Comparison of ENCODE assay signal across 1 cellular context in the genomic region with DNA sequence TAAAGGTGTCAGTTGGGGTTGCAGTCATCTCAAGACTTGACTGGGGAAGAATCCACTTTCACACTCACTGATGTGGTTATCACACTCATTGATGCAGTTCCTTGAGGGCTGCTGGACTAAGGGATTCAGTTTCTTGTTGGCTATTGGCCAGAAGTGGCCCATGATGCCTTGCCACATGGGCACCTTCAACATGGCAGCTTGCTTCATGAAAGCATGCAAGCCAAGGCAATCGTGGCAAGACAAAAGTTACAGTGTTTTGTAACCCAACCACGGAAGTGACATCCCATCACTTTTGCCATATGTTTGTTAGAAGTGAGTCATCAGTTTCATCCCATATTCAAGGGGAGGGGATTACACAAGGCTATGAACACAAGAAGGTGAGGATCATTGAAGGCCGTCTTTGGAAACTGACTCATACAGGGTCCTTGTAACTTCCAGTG.
TF ChIP-seq lines count a peak whose summit lies in the region.

No MANE protein-coding gene starts in this region.

TF ChIP-seq in HepG2, 621 proteins besides CTCF, POLR2A, EP300 and RAD21 (continued from another document and continues in another):
- TF ChIP-seq NFKBIZ (CRISPR knock-in tag; IDR thresholded peaks at IDR 0.05) (0 out of 2 replicates have a peak, but pooled peaks have one; percentile 38), PITX1 (CRISPR knock-in tag; IDR thresholded peaks at IDR 0.05) (no peak), ZNF530 (CRISPR knock-in tag; IDR thresholded peaks at IDR 0.05; ENCODE audit: low read depth) (no peak), ZNF549 (CRISPR knock-in tag; IDR thresholded peaks at IDR 0.05) (no peak), ZSCAN29 (CRISPR knock-in tag; conservative IDR thresholded peaks at IDR 0.05) (no peak), AGO2 (optimal IDR thresholded peaks at IDR 0.05; ENCODE audit: low read depth, low read length) (no peak), GABPB1 (CRISPR knock-in tag; IDR thresholded peaks at IDR 0.05) (peak; percentile 51; the same call in 1 of the 2 replicates), MAF1 (CRISPR knock-in tag; IDR thresholded peaks at IDR 0.05; ENCODE audit: borderline replicate concordance) (no peak), ZNF263 (CRISPR knock-in tag; IDR thresholded peaks at IDR 0.05) (no peak), ARHGAP35 (CRISPR knock-in tag; IDR thresholded peaks at IDR 0.05; ENCODE audit: borderline replicate concordance) (no peak), ELF3 (CRISPR knock-in tag; IDR thresholded peaks at IDR 0.05) (peak; percentile 55; the same call in 1 of the 2 replicates), NR2C2 (CRISPR knock-in tag; IDR thresholded peaks at IDR 0.05; ENCODE audit: borderline replicate concordance) (peak; percentile 29), SRSF9 (IDR thresholded peaks at IDR 0.05; ENCODE audit: borderline replicate concordance, insufficient read depth, low read depth, low read length, poor library complexity, severe bottlenecking) (no peak), PCBP1 (IDR thresholded peaks at IDR 0.05; ENCODE audit: borderline replicate concordance, low read depth, low read length) (no peak), RFX1 (IDR thresholded peaks at IDR 0.05) (no peak), PHF21A (CRISPR knock-in tag; IDR thresholded peaks at IDR 0.05) (no peak), TEF (CRISPR knock-in tag; IDR thresholded peaks at IDR 0.05) (no peak), YEATS2 (CRISPR knock-in tag; IDR thresholded peaks at IDR 0.05; ENCODE audit: borderline replicate concordance) (peak; percentile 43; the same call in 1 of the 2 replicates), ZNF615 (CRISPR knock-in tag; IDR thresholded peaks at IDR 0.05; ENCODE audit: borderline replicate concordance) (no peak), TAF15 (IDR thresholded peaks at IDR 0.05; ENCODE audit: low read depth, low read length, poor library complexity, severe bottlenecking) (no peak), FOSL1 (CRISPR knock-in tag; IDR thresholded peaks at IDR 0.05; ENCODE audit: borderline replicate concordance) (peak; percentile 57; the same call in 1 of the 2 replicates), SRY (CRISPR knock-in tag; IDR thresholded peaks at IDR 0.05) (no peak), ZNF768 (CRISPR knock-in tag; IDR thresholded peaks at IDR 0.05) (no peak), CBX1 (IDR thresholded peaks at IDR 0.05; ENCODE audit: low read depth) (no peak), SAP130 (CRISPR knock-in tag; IDR thresholded peaks at IDR 0.05; ENCODE audit: low read depth) (peak; percentile 65), ZNF143 (CRISPR knock-in tag; IDR thresholded peaks at IDR 0.05) (peak; percentile 44), STAT5B (CRISPR knock-in tag; IDR thresholded peaks at IDR 0.05) (no peak), ZNF205 (CRISPR knock-in tag; IDR thresholded peaks at IDR 0.05) (no peak), SNAPC2 (CRISPR knock-in tag; IDR thresholded peaks at IDR 0.05) (no peak), ZNF253 (CRISPR knock-in tag; IDR thresholded peaks at IDR 0.05; ENCODE audit: borderline replicate concordance) (no peak), KLF16 (CRISPR knock-in tag; IDR thresholded peaks at IDR 0.05) (peak in 1 of 2 experiments; percentile 65; a peak in 1 of 4 replicates), ZNF646 (CRISPR knock-in tag; IDR thresholded peaks at IDR 0.05) (no peak), ZSCAN22 (CRISPR knock-in tag; IDR thresholded peaks at IDR 0.05) (no peak), KDM2A (CRISPR knock-in tag; IDR thresholded peaks at IDR 0.05; ENCODE audit: borderline replicate concordance, low read depth) (peak; percentile 19; the same call in 1 of the 2 replicates), MIER3 (CRISPR knock-in tag; IDR thresholded peaks at IDR 0.05; ENCODE audit: borderline replicate concordance) (peak; percentile 77; the same call in 1 of the 2 replicates), GTF2F1 (IDR thresholded peaks at IDR 0.05; ENCODE audit: low read length) (no peak), ZNF224 (CRISPR knock-in tag; IDR thresholded peaks at IDR 0.05) (no peak), MTA3 (CRISPR knock-in tag; IDR thresholded peaks at IDR 0.05) (no peak), AGO1 (IDR thresholded peaks at IDR 0.05; ENCODE audit: low read depth, low read length, poor library complexity, severe bottlenecking) (no peak), NR2F6 (IDR thresholded peaks at IDR 0.05) (no peak), NR2F6 (CRISPR knock-in tag; IDR thresholded peaks at IDR 0.05) (no peak), CEBPB (IDR thresholded peaks at IDR 0.05; ENCODE audit: borderline replicate concordance, low read depth, low read length) (peak; percentile 84), E2F1 (CRISPR knock-in tag; IDR thresholded peaks at IDR 0.05) (no peak)
- TF ChIP-seq, protein P1, sequence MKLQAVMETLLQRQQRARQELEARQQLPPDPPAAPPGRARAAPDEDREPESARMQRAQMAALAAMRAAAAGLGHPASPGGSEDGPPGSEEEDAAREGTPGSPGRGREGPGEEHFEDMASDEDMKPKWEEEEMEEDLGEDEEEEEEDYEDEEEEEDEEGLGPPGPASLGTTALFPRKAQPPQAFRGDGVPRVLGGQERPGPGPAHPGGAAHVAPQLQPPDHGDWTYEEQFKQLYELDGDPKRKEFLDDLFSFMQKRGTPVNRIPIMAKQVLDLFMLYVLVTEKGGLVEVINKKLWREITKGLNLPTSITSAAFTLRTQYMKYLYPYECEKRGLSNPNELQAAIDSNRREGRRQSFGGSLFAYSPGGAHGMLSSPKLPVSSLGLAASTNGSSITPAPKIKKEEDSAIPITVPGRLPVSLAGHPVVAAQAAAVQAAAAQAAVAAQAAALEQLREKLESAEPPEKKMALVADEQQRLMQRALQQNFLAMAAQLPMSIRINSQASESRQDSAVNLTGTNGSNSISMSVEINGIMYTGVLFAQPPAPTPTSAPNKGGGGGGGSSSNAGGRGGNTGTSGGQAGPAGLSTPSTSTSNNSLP (IDR thresholded peaks at IDR 0.05; ENCODE audit: low read depth, low read length) = peak; percentile 70; the same call in 1 of the 2 replicates
- TF ChIP-seq, protein P2, sequence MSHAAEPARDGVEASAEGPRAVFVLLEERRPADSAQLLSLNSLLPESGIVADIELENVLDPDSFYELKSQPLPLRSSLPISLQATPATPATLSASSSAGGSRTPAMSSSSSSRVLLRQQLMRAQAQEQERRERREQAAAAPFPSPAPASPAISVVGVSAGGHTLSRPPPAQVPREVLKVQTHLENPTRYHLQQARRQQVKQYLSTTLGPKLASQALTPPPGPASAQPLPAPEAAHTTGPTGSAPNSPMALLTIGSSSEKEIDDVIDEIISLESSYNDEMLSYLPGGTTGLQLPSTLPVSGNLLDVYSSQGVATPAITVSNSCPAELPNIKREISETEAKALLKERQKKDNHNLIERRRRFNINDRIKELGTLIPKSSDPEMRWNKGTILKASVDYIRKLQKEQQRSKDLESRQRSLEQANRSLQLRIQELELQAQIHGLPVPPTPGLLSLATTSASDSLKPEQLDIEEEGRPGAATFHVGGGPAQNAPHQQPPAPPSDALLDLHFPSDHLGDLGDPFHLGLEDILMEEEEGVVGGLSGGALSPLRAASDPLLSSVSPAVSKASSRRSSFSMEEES (CRISPR knock-in tag; IDR thresholded peaks at IDR 0.05) = no peak
- TF ChIP-seq, protein P3, sequence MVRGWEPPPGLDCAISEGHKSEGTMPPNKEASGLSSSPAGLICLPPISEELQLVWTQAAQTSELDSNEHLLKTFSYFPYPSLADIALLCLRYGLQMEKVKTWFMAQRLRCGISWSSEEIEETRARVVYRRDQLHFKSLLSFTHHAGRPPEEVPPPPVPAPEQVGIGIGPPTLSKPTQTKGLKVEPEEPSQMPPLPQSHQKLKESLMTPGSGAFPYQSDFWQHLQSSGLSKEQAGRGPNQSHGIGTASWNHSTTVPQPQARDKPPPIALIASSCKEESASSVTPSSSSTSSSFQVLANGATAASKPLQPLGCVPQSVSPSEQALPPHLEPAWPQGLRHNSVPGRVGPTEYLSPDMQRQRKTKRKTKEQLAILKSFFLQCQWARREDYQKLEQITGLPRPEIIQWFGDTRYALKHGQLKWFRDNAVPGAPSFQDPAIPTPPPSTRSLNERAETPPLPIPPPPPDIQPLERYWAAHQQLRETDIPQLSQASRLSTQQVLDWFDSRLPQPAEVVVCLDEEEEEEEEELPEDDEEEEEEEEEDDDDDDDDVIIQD (CRISPR knock-in tag; IDR thresholded peaks at IDR 0.05; ENCODE audit: low read depth) = peak; percentile 81
- TF ChIP-seq, protein P4, sequence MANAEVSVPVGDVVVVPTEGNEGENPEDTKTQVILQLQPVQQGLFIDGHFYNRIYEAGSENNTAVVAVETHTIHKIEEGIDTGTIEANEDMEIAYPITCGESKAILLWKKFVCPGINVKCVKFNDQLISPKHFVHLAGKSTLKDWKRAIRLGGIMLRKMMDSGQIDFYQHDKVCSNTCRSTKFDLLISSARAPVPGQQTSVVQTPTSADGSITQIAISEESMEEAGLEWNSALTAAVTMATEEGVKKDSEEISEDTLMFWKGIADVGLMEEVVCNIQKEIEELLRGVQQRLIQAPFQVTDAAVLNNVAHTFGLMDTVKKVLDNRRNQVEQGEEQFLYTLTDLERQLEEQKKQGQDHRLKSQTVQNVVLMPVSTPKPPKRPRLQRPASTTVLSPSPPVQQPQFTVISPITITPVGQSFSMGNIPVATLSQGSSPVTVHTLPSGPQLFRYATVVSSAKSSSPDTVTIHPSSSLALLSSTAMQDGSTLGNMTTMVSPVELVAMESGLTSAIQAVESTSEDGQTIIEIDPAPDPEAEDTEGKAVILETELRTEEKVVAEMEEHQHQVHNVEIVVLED (CRISPR knock-in tag; IDR thresholded peaks at IDR 0.05; ENCODE audit: borderline replicate concordance) = no peak
- TF ChIP-seq, protein P5, sequence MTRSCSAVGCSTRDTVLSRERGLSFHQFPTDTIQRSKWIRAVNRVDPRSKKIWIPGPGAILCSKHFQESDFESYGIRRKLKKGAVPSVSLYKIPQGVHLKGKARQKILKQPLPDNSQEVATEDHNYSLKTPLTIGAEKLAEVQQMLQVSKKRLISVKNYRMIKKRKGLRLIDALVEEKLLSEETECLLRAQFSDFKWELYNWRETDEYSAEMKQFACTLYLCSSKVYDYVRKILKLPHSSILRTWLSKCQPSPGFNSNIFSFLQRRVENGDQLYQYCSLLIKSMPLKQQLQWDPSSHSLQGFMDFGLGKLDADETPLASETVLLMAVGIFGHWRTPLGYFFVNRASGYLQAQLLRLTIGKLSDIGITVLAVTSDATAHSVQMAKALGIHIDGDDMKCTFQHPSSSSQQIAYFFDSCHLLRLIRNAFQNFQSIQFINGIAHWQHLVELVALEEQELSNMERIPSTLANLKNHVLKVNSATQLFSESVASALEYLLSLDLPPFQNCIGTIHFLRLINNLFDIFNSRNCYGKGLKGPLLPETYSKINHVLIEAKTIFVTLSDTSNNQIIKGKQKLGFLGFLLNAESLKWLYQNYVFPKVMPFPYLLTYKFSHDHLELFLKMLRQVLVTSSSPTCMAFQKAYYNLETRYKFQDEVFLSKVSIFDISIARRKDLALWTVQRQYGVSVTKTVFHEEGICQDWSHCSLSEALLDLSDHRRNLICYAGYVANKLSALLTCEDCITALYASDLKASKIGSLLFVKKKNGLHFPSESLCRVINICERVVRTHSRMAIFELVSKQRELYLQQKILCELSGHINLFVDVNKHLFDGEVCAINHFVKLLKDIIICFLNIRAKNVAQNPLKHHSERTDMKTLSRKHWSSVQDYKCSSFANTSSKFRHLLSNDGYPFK (CRISPR knock-in tag; IDR thresholded peaks at IDR 0.05; ENCODE audit: borderline replicate concordance) = no peak
